In the genomic region with DNA sequence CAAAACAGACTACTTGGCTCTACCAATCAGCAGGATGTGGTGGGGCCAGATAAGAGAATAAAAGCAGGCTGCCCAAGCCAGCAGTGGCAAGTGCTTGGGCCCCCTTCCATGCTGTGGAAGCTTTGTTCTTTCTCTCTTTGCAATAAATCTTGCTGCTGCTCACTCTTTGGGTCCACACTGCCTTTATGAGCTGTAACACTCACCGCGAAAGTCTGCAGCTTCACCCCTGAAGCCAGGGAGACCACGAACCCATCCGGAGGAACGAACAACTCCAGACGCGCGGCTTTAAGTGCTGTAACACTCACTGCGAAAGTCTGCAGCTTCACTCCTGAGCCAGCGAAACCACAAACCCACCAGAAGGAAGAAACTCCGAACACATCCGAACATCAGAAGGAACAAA, we compare ENCODE assay signal across 7 cellular contexts. TPM values are rescaled to one million over a fixed set of nuclear protein-coding genes. Genes with fewer than 3 reads are reported as not detected.
A peak's percentile ranks its signal among the peaks of the same experiment; 100 is the strongest.
DNase-seq lines count a peak whose midpoint lies in the region; ATAC-seq, FAIRE-seq and TF ChIP-seq lines count a peak whose summit lies in the region.
"Not testable (repeated sequence)": the region's sequence is repeated elsewhere in the genome, so short reads cannot be mapped to it uniquely, and the experiment has no call there.

No MANE protein-coding gene starts in this region.

- not testable (repeated sequence) for H4K20me1 ChIP-seq in astrocyte (ENCODE audit: insufficient read depth, low read length); neural progenitor cell (ENCODE audit: low read depth)

- CTCF ChIA-PET in T-cell (lab: Charles Lee), result interaction anchor here in 1 of 2 donors (0.6 to 2.0 kb wide), 3 partner anchors 38 to 251 kb away, joined by 4 to 7 read pairs (median 5); a partner anchor contains a TSS

- H3K27me3 Mint-ChIP-seq in T-cell; activated T-cell treated with anti-CD3 and anti-CD28 coated beads, Interleukin-2, amount 50 U/mL, for 72 hours (ENCODE audit: low read depth); astrocyte (ENCODE audit: low read depth, unreplicated experiment); neural progenitor cell (ENCODE audit: insufficient read depth, low read depth): not testable (repeated sequence)

- peaks cover 8 to 18% (median 17%) of the 10 kb centered on the region in 3 donors for H3K4me1 Mint-ChIP-seq in T-cell
- H3K4me1 Mint-ChIP-seq in activated T-cell treated with anti-CD3 and anti-CD28 coated beads, Interleukin-2, amount 50 U/mL, for 72 hours (ENCODE audit: low read depth); astrocyte (ENCODE audit: low read depth, unreplicated experiment): not testable (repeated sequence)
- peaks cover 27% of the 10 kb centered on the region for H3K4me1 Mint-ChIP-seq in neural progenitor cell

- FAIRE-seq in astrocyte (lab: Jason Lieb, UNC), result not testable (repeated sequence)

- peak overlapping the region; percentile 68 to 79 (median 78) for H3K4me3 Mint-ChIP-seq in T-cell
- peak overlapping the region; percentile 82 to 86 for H3K4me3 Mint-ChIP-seq in activated T-cell treated with anti-CD3 and anti-CD28 coated beads, Interleukin-2, amount 50 U/mL, for 72 hours
- H3K4me3 Mint-ChIP-seq in astrocyte (ENCODE audit: unreplicated experiment); neural progenitor cell: not testable (repeated sequence)

- H2AFZ ChIP-seq in astrocyte (ENCODE audit: low read depth, low read length), result not testable (repeated sequence)
- H2AFZ ChIP-seq in neural progenitor cell (replicated peaks), result peak overlapping the region; percentile 85

- DNase-seq in KG1 (lab: John Stamatoyannopoulos, UW) (peak; percentile 69), T-cell (peak; percentile 3 to 54 (median 28))
- peak; percentile 5 for DNase-seq in activated CD4-positive, alpha-beta T cell treated with anti-CD3 and anti-CD28 coated beads, Interleukin-2, amount 50 U/mL, for 4 hours
- peak; percentile 25 to 41 for DNase-seq in activated T-cell treated with anti-CD3 and anti-CD28 coated beads, Interleukin-2, amount 50 U/mL, for 72 hours
- not testable (repeated sequence) for DNase-seq in astrocyte (ENCODE audit: low read depth); neural progenitor cell (ENCODE audit: low spot score)
- peak; percentile 7 to 10 for DNase-seq in stimulated activated CD8-positive, alpha-beta memory T cell treated with anti-CD3 and anti-CD28 coated beads, Interleukin-2, amount 100 ng/mL, for 1 hour (ENCODE audit: low read depth in 2 of 2)

- H3K27me3 ChIP-seq in astrocyte (ENCODE audit: insufficient read depth, low read length); neural progenitor cell: not testable (repeated sequence)

- peak overlapping the region; percentile 79 to 84 for H3K27ac Mint-ChIP-seq in T-cell
- not testable (repeated sequence) for H3K27ac Mint-ChIP-seq in activated T-cell treated with anti-CD3 and anti-CD28 coated beads, Interleukin-2, amount 50 U/mL, for 72 hours
- H3K27ac Mint-ChIP-seq in astrocyte (ENCODE audit: unreplicated experiment), result peak overlapping the region; percentile 34
- H3K27ac Mint-ChIP-seq in neural progenitor cell, result peak overlapping the region; percentile 96

- H3K36me3 Mint-ChIP-seq in T-cell; activated T-cell treated with anti-CD3 and anti-CD28 coated beads, Interleukin-2, amount 50 U/mL, for 72 hours (ENCODE audit: insufficient read depth in 2 of 2); astrocyte (ENCODE audit: low read depth, unreplicated experiment); neural progenitor cell: not testable (repeated sequence)

- H3K27ac ChIP-seq in astrocyte (ENCODE audit: low read depth, low read length); neural progenitor cell: not testable (repeated sequence)

- H3K79me2 ChIP-seq in astrocyte (ENCODE audit: insufficient read depth, low read length); neural progenitor cell (ENCODE audit: low read depth): not testable (repeated sequence)

- H3K9ac ChIP-seq in astrocyte (ENCODE audit: low read length); neural progenitor cell: not testable (repeated sequence)

- not testable (repeated sequence) for H3K36me3 ChIP-seq in astrocyte (ENCODE audit: insufficient read depth, low read length); neural progenitor cell

- ATAC-seq in T-cell (replicated peaks in 1 of 4), result peak in 2 of 4 experiments; percentile 71 to 73
- not testable (repeated sequence) for ATAC-seq in activated T-cell treated with anti-CD3 and anti-CD28 coated beads, Interleukin-2, amount 50 U/mL, for 72 hours (replicated peaks in 1 of 2)

- POLR2A ChIA-PET in T-cell (lab: Charles Lee), result not testable (repeated sequence)

- not testable (repeated sequence) for H3K9me3 ChIP-seq in astrocyte (ENCODE audit: insufficient read depth, low read depth, low read length); neural progenitor cell (ENCODE audit: low read depth)

- not testable (repeated sequence) for H3K4me1 ChIP-seq in astrocyte (ENCODE audit: insufficient read depth, low read length)
- peaks cover 11% of the 10 kb centered on the region for H3K4me1 ChIP-seq in neural progenitor cell

- not testable (repeated sequence) for H3K4me2 ChIP-seq in astrocyte (ENCODE audit: low read length); neural progenitor cell

- not testable (repeated sequence) for H3K9me3 Mint-ChIP-seq in T-cell; activated T-cell treated with anti-CD3 and anti-CD28 coated beads, Interleukin-2, amount 50 U/mL, for 72 hours; astrocyte (ENCODE audit: unreplicated experiment); neural progenitor cell

- not testable (repeated sequence) for H3K4me3 ChIP-seq in astrocyte (ENCODE audit: insufficient read depth, low read depth, low read length); neural progenitor cell

- peaks cover 15% of the 10 kb centered on the region for H3F3A ChIP-seq in neural progenitor cell (ENCODE audit: low read depth)

- not testable (repeated sequence) for TF ChIP-seq CTCF in astrocyte (IDR thresholded peaks at IDR 0.05; ENCODE audit: insufficient read depth, low read depth, low read length); neural progenitor cell (IDR thresholded peaks at IDR 0.05)

RNA-seq across cellular contexts. Expression of a gene that starts 38.1 kb away (rescaled TPM):
- total RNA-seq in T-cell, result 10 to 100 TPM; 36.3 to 53.2 (median 48.3) TPM
- total RNA-seq in activated T-cell treated with anti-CD3 and anti-CD28 coated beads, Interleukin-2, amount 50 U/mL, for 72 hours, result 10 to 100 TPM; 38.9 to 39.8 TPM
- 21.9 and 25.8 TPM in 2 replicates for total RNA-seq in astrocyte
- 8.7 and 9.8 TPM in 2 replicates for total RNA-seq in neural progenitor cell (ENCODE audit: low replicate concordance)
